ENCODE assay signal across 28 cellular contexts in genomic region chr3:192870785-192871184, GRCh38.
"Had no signal": no experiment of that assay in that cellular context is flagged by ENCODE, and none has a peak within 500 bp of the region (broad histone marks: within the 10 kb centered on the region; RNA-seq: fewer than 3 reads in every experiment).

No MANE protein-coding gene starts in this region.

- H3K36me3 ChIP-seq: lower lobe of right lung, pancreas, prostate gland, right lobe of liver, stomach, thyroid gland, transverse colon, upper lobe of left lung, vagina had no signal

- H3K4me1 ChIP-seq: pancreas, prostate gland, right lobe of liver, thyroid gland, transverse colon had no signal

- H3K27me3 ChIP-seq: pancreas, right lobe of liver, stomach, testis, thyroid gland, transverse colon, upper lobe of left lung, vagina had no signal

- DNase-seq: hippocampal formation; immature natural killer cell; kidney; lower lobe of right lung; mammary epithelial cell; mesenchymal stem cell; naive thymus-derived CD8-positive, alpha-beta T cell; nucleus accumbens; pancreas; posterior cingulate gyrus; retina; right lobe of liver; stimulated activated CD4-positive, alpha-beta T cell treated with anti-CD3 and anti-CD28 coated beads, Interleukin-1b, Interleukin-23, amount 100 ng/mL, for 48 hours; stimulated activated CD4-positive, alpha-beta T cell treated with anti-CD3 and anti-CD28 coated beads, Interleukin-2, amount 100 ng/mL, for 48 hours; stimulated activated CD4-positive, alpha-beta T cell treated with anti-CD3 and anti-CD28 coated beads, Interleukin-4, amount 100 ng/mL, for 4 hours; stimulated activated CD8-positive, alpha-beta memory T cell treated with anti-CD3 and anti-CD28 coated beads, Interleukin-4, amount 100 ng/mL, for 48 hours; stimulated activated naive CD4-positive, alpha-beta T cell treated with Interleukin-2 at 50 U/mL for 16 hours; stomach; testis; thyroid gland; transverse colon; upper lobe of left lung had no signal

- H3K9me3 ChIP-seq: lower lobe of right lung, pancreas, prostate gland, right lobe of liver, stomach, testis, thyroid gland, transverse colon, upper lobe of left lung, vagina had no signal

- H3K36me3 Mint-ChIP-seq: immature natural killer cell; naive thymus-derived CD8-positive, alpha-beta T cell; stimulated activated memory B cell treated with anti-CD40 and anti-IgM and Interleukin-4, amounts not matched to agents 10 μg/mL and 1 μg/mL and 100 μg/mL, for 72 hours had no signal

- H3K4me3 ChIP-seq: lower lobe of right lung, pancreas, prostate gland, right lobe of liver, smooth muscle cell, stomach, testis, thyroid gland, transverse colon, upper lobe of left lung, vagina had no signal

- H3K27ac Mint-ChIP-seq: immature natural killer cell; stimulated activated memory B cell treated with anti-CD40 and anti-IgM and Interleukin-4, amounts not matched to agents 10 μg/mL and 1 μg/mL and 100 μg/mL, for 72 hours had no signal

- H3K9me3 Mint-ChIP-seq: stimulated activated memory B cell treated with anti-CD40 and anti-IgM and Interleukin-4, amounts not matched to agents 10 μg/mL and 1 μg/mL and 100 μg/mL, for 72 hours had no signal

- H3K27ac ChIP-seq: lower lobe of right lung, pancreas, prostate gland, right lobe of liver, stomach, testis, thyroid gland, transverse colon, upper lobe of left lung, vagina had no signal

- H3K4me1 Mint-ChIP-seq: immature natural killer cell; naive thymus-derived CD8-positive, alpha-beta T cell; stimulated activated memory B cell treated with anti-CD40 and anti-IgM and Interleukin-4, amounts not matched to agents 10 μg/mL and 1 μg/mL and 100 μg/mL, for 72 hours had no signal

- H3K27me3 Mint-ChIP-seq: stimulated activated memory B cell treated with anti-CD40 and anti-IgM and Interleukin-4, amounts not matched to agents 10 μg/mL and 1 μg/mL and 100 μg/mL, for 72 hours had no signal

- ATAC-seq: lower lobe of right lung; naive thymus-derived CD8-positive, alpha-beta T cell; pancreas; right lobe of liver; stimulated activated memory B cell treated with anti-CD40 and anti-IgM and Interleukin-4, amounts not matched to agents 10 μg/mL and 1 μg/mL and 100 μg/mL, for 72 hours had no signal

- H3K4me3 Mint-ChIP-seq: immature natural killer cell; naive thymus-derived CD8-positive, alpha-beta T cell; nephron; neural crest cell; stimulated activated memory B cell treated with anti-CD40 and anti-IgM and Interleukin-4, amounts not matched to agents 10 μg/mL and 1 μg/mL and 100 μg/mL, for 72 hours had no signal
